Comparison of ENCODE assay signal across 15 cellular contexts in genomic region chr3:149701206-149701976, GRCh38. TPM values are rescaled to one million over a fixed set of nuclear protein-coding genes. Genes with fewer than 3 reads are reported as not detected.
DNase-seq lines count a peak whose midpoint lies in the region; ATAC-seq, FAIRE-seq and TF ChIP-seq lines count a peak whose summit lies in the region.
"Had no signal": no experiment of that assay in that cellular context is flagged by ENCODE, and none has a peak within 500 bp of the region (broad histone marks: within the 10 kb centered on the region; RNA-seq: fewer than 3 reads in every experiment).

No MANE protein-coding gene starts in this region.

- CTCF ChIA-PET in activated CD8-positive, alpha-beta T cell treated with anti-CD3 and anti-CD28 coated beads, Interleukin-2, amount 10 ng/mL, durations not matched to agents 7 days and 5 days (lab: Charles Lee), result no interaction called here

- no peaks in the 10 kb centered on the region for H3K4me1 ChIP-seq in pancreas
- no peaks in the 10 kb centered on the region for H3K4me1 ChIP-seq in tibial artery
- H3K4me1 ChIP-seq: adrenal gland, right lobe of liver had no signal

- H3K27ac Mint-ChIP-seq in activated CD8-positive, alpha-beta T cell treated with anti-CD3 and anti-CD28 coated beads, Interleukin-2, amount 10 ng/mL, durations not matched to agents 7 days and 5 days, result peak overlapping the region; percentile 74

- TF ChIP-seq CTCF in pancreas (IDR thresholded peaks at IDR 0.05) (no peak), tibial artery (IDR thresholded peaks at IDR 0.05) (no peak)

- peak overlapping the region; percentile 48 for H3K4me3 Mint-ChIP-seq in activated CD8-positive, alpha-beta T cell treated with anti-CD3 and anti-CD28 coated beads, Interleukin-2, amount 10 ng/mL, durations not matched to agents 7 days and 5 days

- H3K27me3 ChIP-seq in pancreas, result no peaks in the 10 kb centered on the region
- H3K27me3 ChIP-seq in tibial artery, result no peaks in the 10 kb centered on the region
- H3K27me3 ChIP-seq: adrenal gland, right lobe of liver had no signal

- peak overlapping the region in 16 of 21 experiments; percentile 22 to 84 (median 67) for H3K27ac ChIP-seq in skin epidermis
- H3K27ac ChIP-seq in pancreas, result no peak overlapping the region
- no peak overlapping the region for H3K27ac ChIP-seq in tibial artery
- H3K27ac ChIP-seq: adrenal gland, right lobe of liver had no signal

- in situ Hi-C loops in ACHN (cut with HindIII; ENCODE audit: low pct_ligation_motif_present, low pct_unique_long_range_greater_than_20kb, low sequenced_read_pairs), result no loop called here

- H3K9me3 ChIP-seq in pancreas (no peaks in the 10 kb centered on the region), tibial artery (peaks cover 0 to 11% (median 7%) of the 10 kb centered on the region in 3 donors)
- H3K9me3 ChIP-seq: right lobe of liver had no signal

- H3K36me3 ChIP-seq in pancreas (no peaks in the 10 kb centered on the region), tibial artery (peaks cover 0 to 6% (median 4%) of the 10 kb centered on the region in 3 donors)
- H3K36me3 ChIP-seq: adrenal gland, right lobe of liver had no signal

- 82 to 84% methylated on average over 12 of the region's 12 CpGs for WGBS in pancreas, 2 donors

- H3K4me1 Mint-ChIP-seq in activated CD8-positive, alpha-beta T cell treated with anti-CD3 and anti-CD28 coated beads, Interleukin-2, amount 10 ng/mL, durations not matched to agents 7 days and 5 days (ENCODE audit: low read depth), result peaks cover 5% of the 10 kb centered on the region

- ATAC-seq in GM21619 (IDR thresholded peaks at IDR 0.05; ENCODE audit: unreplicated experiment) (peak; percentile 43), pancreas (no peak), HG03460 (IDR thresholded peaks at IDR 0.05; ENCODE audit: unreplicated experiment) (no peak)
- no peak for ATAC-seq in activated CD8-positive, alpha-beta T cell treated with anti-CD3 and anti-CD28 coated beads, Interleukin-2, amount 10 ng/mL, durations not matched to agents 7 days and 5 days
- ATAC-seq: HCT116, right lobe of liver had no signal

- POLR2A ChIA-PET in activated CD8-positive, alpha-beta T cell treated with anti-CD3 and anti-CD28 coated beads, Interleukin-2, amount 10 ng/mL, durations not matched to agents 7 days and 5 days (lab: Charles Lee), result interaction anchor here (0.6 kb wide), 1 partner anchor 17 kb away, joined by 3 read pairs; no protein-coding TSS in a partner anchor

- intact Hi-C loops in pancreas (cut with DNase I) (no loop called here), tibial artery (cut with DNase I; ENCODE audit: low total_unique reads) (no loop called here)

- no peaks in the 10 kb centered on the region for H3K27me3 Mint-ChIP-seq in activated CD8-positive, alpha-beta T cell treated with anti-CD3 and anti-CD28 coated beads, Interleukin-2, amount 10 ng/mL, durations not matched to agents 7 days and 5 days (ENCODE audit: low read depth)

- no peak for FAIRE-seq in pancreas (lab: Jason Lieb, UNC)

- H3K4me3 ChIP-seq in skin epidermis (no peak overlapping the region), pancreas (no peak overlapping the region), tibial artery (no peak overlapping the region)
- H3K4me3 ChIP-seq: adrenal gland, right lobe of liver had no signal

- H3K9me3 Mint-ChIP-seq in activated CD8-positive, alpha-beta T cell treated with anti-CD3 and anti-CD28 coated beads, Interleukin-2, amount 10 ng/mL, durations not matched to agents 7 days and 5 days (ENCODE audit: insufficient read depth), result peaks cover 11% of the 10 kb centered on the region

- peak; percentile 18 for DNase-seq in GM03348 (ENCODE audit: low spot score)
- no peak for DNase-seq in activated CD8-positive, alpha-beta T cell treated with anti-CD3 and anti-CD28 coated beads, Interleukin-2, amount 10 ng/mL, durations not matched to agents 7 days and 5 days
- no peak for DNase-seq in ACHN
- DNase-seq in pancreas, result no peak
- no peak for DNase-seq in tibial artery
- DNase-seq: adrenal gland, DMS79 treated with DMSO at 0.1 percent for 48 hours, midbrain, NCI-H1092 treated with DMSO at 0.1 percent for 48 hours, NCI-H82, right lobe of liver had no signal

- no peaks in the 10 kb centered on the region for H3K36me3 Mint-ChIP-seq in activated CD8-positive, alpha-beta T cell treated with anti-CD3 and anti-CD28 coated beads, Interleukin-2, amount 10 ng/mL, durations not matched to agents 7 days and 5 days (ENCODE audit: low read depth)

RNA-seq across cellular contexts. Expression of gene WWTR1, which starts 43.6 kb away (rescaled TPM):
- total RNA-seq in activated CD8-positive, alpha-beta T cell treated with anti-CD3 and anti-CD28 coated beads, Interleukin-2, amount 10 ng/mL, durations not matched to agents 7 days and 5 days, result under 1 TPM; 0.31 to 0.53 TPM
- 10 to 100 TPM; 19.8 to 47.0 (median 25.2) TPM for total RNA-seq in pancreas
- polyA plus RNA-seq in pancreas, result 10 to 100 TPM; 18.9 to 21.6 TPM

RNA-seq across cellular contexts. Expression of gene COMMD2, which starts 50.9 kb away (rescaled TPM):
- total RNA-seq in activated CD8-positive, alpha-beta T cell treated with anti-CD3 and anti-CD28 coated beads, Interleukin-2, amount 10 ng/mL, durations not matched to agents 7 days and 5 days, result 10 to 100 TPM; 32.3 to 35.1 TPM
- total RNA-seq in pancreas, result 10 to 100 TPM in 5 of 6 donors, 1 to 10 TPM in 1; 9.0 to 19.2 (median 14.1) TPM
- polyA plus RNA-seq in pancreas, result 1 to 10 TPM; 4.4 to 8.4 TPM

Comparison
In these comparisons a context has a peak if more than half of its experiments do, and no peak if none do; other contexts are left out.
1. H3K27ac ChIP-seq: peak in skin epidermis (16 of 21); none in pancreas (0 of 4) and tibial artery (0 of 2).
2. RNA of gene WWTR1, which starts 43.6 kb away (total RNA-seq): 19.8 to 47.0 TPM in pancreas; 0.31 to 0.53 TPM in activated CD8-positive, alpha-beta T cell treated with anti-CD3 and anti-CD28 coated beads, Interleukin-2, amount 10 ng/mL, durations not matched to agents 7 days and 5 days; every median in the first group is over 10 times any median in the second.